ENCODE assay signal across 22 cellular contexts in the genomic region with DNA sequence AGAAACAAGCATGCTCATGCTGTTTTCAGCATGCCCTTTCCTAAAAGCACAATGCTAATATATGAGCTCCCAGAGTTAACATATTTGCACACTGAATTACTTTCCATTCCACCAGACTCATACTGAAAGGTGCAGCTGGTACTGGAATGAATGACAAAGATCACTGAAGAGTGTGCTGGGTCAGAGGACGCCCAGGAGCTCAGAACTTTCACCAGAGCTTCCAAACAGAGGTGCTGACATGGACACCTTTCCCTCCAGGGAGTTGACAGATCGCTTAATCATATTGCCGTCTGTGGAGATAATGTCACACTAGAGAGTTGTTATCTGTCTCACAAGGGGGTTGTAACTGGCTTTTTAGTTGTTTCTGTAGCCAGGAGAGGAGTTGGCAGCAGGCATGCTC.
"Had no signal": no experiment of that assay in that cellular context is flagged by ENCODE, and none has a peak within 500 bp of the region (broad histone marks: within the 10 kb centered on the region; RNA-seq: fewer than 3 reads in every experiment).

No MANE protein-coding gene starts in this region.

- H3K4me1 Mint-ChIP-seq: activated B cell treated with CpG ODN at 0.5 μM for 24 hours; activated CD4-positive, alpha-beta T cell treated with anti-CD3 and anti-CD28 coated beads, Interleukin-2, amount 10 ng/mL, durations not matched to agents 7 days and 5 days; activated naive CD8-positive, alpha-beta T cell treated with anti-CD3 and anti-CD28 coated beads, Interleukin-2, amount 50 U/mL, for 24 hours; endodermal cell; naive thymus-derived CD8-positive, alpha-beta T cell had no signal

- H3K27me3 ChIP-seq: stomach had no signal

- H3K4me3 Mint-ChIP-seq: activated B cell treated with CpG ODN at 0.5 μM for 24 hours; activated CD4-positive, alpha-beta T cell treated with anti-CD3 and anti-CD28 coated beads, Interleukin-2, amount 10 ng/mL, durations not matched to agents 7 days and 5 days; activated CD8-positive, alpha-beta T cell treated with anti-CD3 and anti-CD28 coated beads, Interleukin-2, amount 10 ng/mL, durations not matched to agents 7 days and 5 days; activated naive CD4-positive, alpha-beta T cell treated with anti-CD3 and anti-CD28 coated beads for 36 hours; activated naive CD8-positive, alpha-beta T cell treated with anti-CD3 and anti-CD28 coated beads, Interleukin-2, amount 50 U/mL, for 24 hours; activated T-cell treated with anti-CD3 and anti-CD28 coated beads, Interleukin-2, amount 50 U/mL, for 24 hours; brain; endodermal cell; naive thymus-derived CD8-positive, alpha-beta T cell had no signal

- H3K9me3 Mint-ChIP-seq: activated B cell treated with CpG ODN at 0.5 μM for 24 hours; activated CD4-positive, alpha-beta T cell treated with anti-CD3 and anti-CD28 coated beads, Interleukin-2, amount 10 ng/mL, durations not matched to agents 7 days and 5 days; activated naive CD4-positive, alpha-beta T cell treated with anti-CD3 and anti-CD28 coated beads for 36 hours; activated naive CD8-positive, alpha-beta T cell treated with anti-CD3 and anti-CD28 coated beads, Interleukin-2, amount 50 U/mL, for 24 hours; activated T-cell treated with anti-CD3 and anti-CD28 coated beads, Interleukin-2, amount 50 U/mL, for 24 hours; brain; endodermal cell had no signal

- H3K27ac Mint-ChIP-seq: activated B cell treated with CpG ODN at 0.5 μM for 24 hours; activated CD4-positive, alpha-beta T cell treated with anti-CD3 and anti-CD28 coated beads, Interleukin-2, amount 10 ng/mL, durations not matched to agents 7 days and 5 days; activated CD8-positive, alpha-beta T cell treated with anti-CD3 and anti-CD28 coated beads, Interleukin-2, amount 10 ng/mL, durations not matched to agents 7 days and 5 days; activated naive CD4-positive, alpha-beta T cell treated with anti-CD3 and anti-CD28 coated beads for 36 hours; activated naive CD8-positive, alpha-beta T cell treated with anti-CD3 and anti-CD28 coated beads, Interleukin-2, amount 50 U/mL, for 24 hours; activated T-cell treated with anti-CD3 and anti-CD28 coated beads, Interleukin-2, amount 50 U/mL, for 24 hours; brain; endodermal cell; naive thymus-derived CD8-positive, alpha-beta T cell had no signal

- H3K36me3 ChIP-seq: stomach had no signal

- H3K27ac ChIP-seq: epithelial cell of prostate, psoas muscle, stomach had no signal

- ATAC-seq: activated CD8-positive, alpha-beta T cell treated with anti-CD3 and anti-CD28 coated beads, Interleukin-2, amount 10 ng/mL, durations not matched to agents 7 days and 5 days; activated naive CD8-positive, alpha-beta T cell treated with anti-CD3 and anti-CD28 coated beads, Interleukin-2, amount 50 U/mL, for 24 hours; left cardiac atrium; naive thymus-derived CD8-positive, alpha-beta T cell; psoas muscle; right cardiac atrium had no signal

- H3K9me3 ChIP-seq: psoas muscle, stomach had no signal

- H3K27me3 Mint-ChIP-seq: activated T-cell treated with anti-CD3 and anti-CD28 coated beads, Interleukin-2, amount 50 U/mL, for 24 hours had no signal

- H3K4me3 ChIP-seq: psoas muscle, stomach had no signal

- H3K4me1 ChIP-seq: psoas muscle, stomach had no signal

- H3K36me3 Mint-ChIP-seq: brain; naive thymus-derived CD8-positive, alpha-beta T cell had no signal

- DNase-seq: activated B cell treated with CpG ODN at 0.5 μM for 24 hours; activated CD4-positive, alpha-beta T cell treated with anti-CD3 and anti-CD28 coated beads, Interleukin-2, amount 10 ng/mL, durations not matched to agents 7 days and 5 days; activated CD8-positive, alpha-beta T cell treated with anti-CD3 and anti-CD28 coated beads, Interleukin-2, amount 10 ng/mL, durations not matched to agents 7 days and 5 days; activated naive CD4-positive, alpha-beta T cell treated with anti-CD3 and anti-CD28 coated beads for 36 hours; activated naive CD8-positive, alpha-beta T cell treated with anti-CD3 and anti-CD28 coated beads, Interleukin-2, amount 50 U/mL, for 24 hours; activated T-cell treated with anti-CD3 and anti-CD28 coated beads, Interleukin-2, amount 50 U/mL, for 24 hours; anterior cingulate cortex; caudate nucleus; endodermal cell; foreskin melanocyte; glutamatergic neuron; hippocampal formation; left cardiac atrium; mesenchymal stem cell; naive thymus-derived CD8-positive, alpha-beta T cell; psoas muscle; right cardiac atrium; stimulated activated CD4-positive, alpha-beta T cell treated with anti-CD3 and anti-CD28 coated beads, Interleukin-2, amount 100 ng/mL, for 48 hours; stomach; trophoblast cell had no signal
